In genomic region chr9:116403171-116403570, GRCh38 we compare ENCODE assay signal across 29 cellular contexts.
"Had no signal": no experiment of that assay in that cellular context is flagged by ENCODE, and none has a peak within 500 bp of the region (broad histone marks: within the 10 kb centered on the region; RNA-seq: fewer than 3 reads in every experiment).

No MANE protein-coding gene starts in this region.

- H3K36me3 Mint-ChIP-seq: natural killer cell; neural progenitor cell; stimulated activated effector memory CD8-positive, alpha-beta T cell treated with anti-CD3 and anti-CD28 coated beads, Interleukin-12 subunit alpha, Interleukin-12 subunit beta, amount 100 ng/mL, for 72 hours; stimulated activated naive B cell treated with anti-CD40 and anti-IgM and Interleukin-4, amounts not matched to agents 10 μg/mL and 1 μg/mL and 100 μg/mL, for 72 hours had no signal

- H3K27ac Mint-ChIP-seq: naive thymus-derived CD4-positive, alpha-beta T cell; natural killer cell; nephron; neural progenitor cell; progenitor cell of endocrine pancreas; stimulated activated effector memory CD8-positive, alpha-beta T cell treated with anti-CD3 and anti-CD28 coated beads, Interleukin-12 subunit alpha, Interleukin-12 subunit beta, amount 100 ng/mL, for 72 hours; stimulated activated naive B cell treated with anti-CD40 and anti-IgM and Interleukin-4, amounts not matched to agents 10 μg/mL and 1 μg/mL and 100 μg/mL, for 72 hours; stimulated activated naive CD8-positive, alpha-beta T cell treated with anti-CD3 and anti-CD28 coated beads, Interleukin-15, Interleukin-2, amounts not matched to agents 100 ng/mL and 50 ng/mL, for 24 hours; type B pancreatic cell had no signal

- H3K4me3 Mint-ChIP-seq: naive thymus-derived CD4-positive, alpha-beta T cell; natural killer cell; nephron; neural progenitor cell; stimulated activated effector memory CD8-positive, alpha-beta T cell treated with anti-CD3 and anti-CD28 coated beads, Interleukin-12 subunit alpha, Interleukin-12 subunit beta, amount 100 ng/mL, for 72 hours; stimulated activated naive B cell treated with anti-CD40 and anti-IgM and Interleukin-4, amounts not matched to agents 10 μg/mL and 1 μg/mL and 100 μg/mL, for 72 hours; stimulated activated naive CD8-positive, alpha-beta T cell treated with anti-CD3 and anti-CD28 coated beads, Interleukin-15, Interleukin-2, amounts not matched to agents 100 ng/mL and 50 ng/mL, for 24 hours; type B pancreatic cell had no signal

- H3K27me3 Mint-ChIP-seq: naive thymus-derived CD4-positive, alpha-beta T cell; progenitor cell of endocrine pancreas; stimulated activated naive B cell treated with anti-CD40 and anti-IgM and Interleukin-4, amounts not matched to agents 10 μg/mL and 1 μg/mL and 100 μg/mL, for 72 hours; stimulated activated naive CD8-positive, alpha-beta T cell treated with anti-CD3 and anti-CD28 coated beads, Interleukin-15, Interleukin-2, amounts not matched to agents 100 ng/mL and 50 ng/mL, for 24 hours; type B pancreatic cell had no signal

- H3K4me3 ChIP-seq: neural progenitor cell, ovary, psoas muscle, right lobe of liver, sigmoid colon, stomach, thoracic aorta, thyroid gland, tibial nerve, upper lobe of right lung, uterus had no signal

- H3K4me1 Mint-ChIP-seq: naive thymus-derived CD4-positive, alpha-beta T cell; natural killer cell; nephron; neural progenitor cell had no signal

- DNase-seq: naive thymus-derived CD4-positive, alpha-beta T cell; natural killer cell; occipital lobe; ovary; posterior cingulate gyrus; psoas muscle; right cardiac atrium; right lobe of liver; sigmoid colon; small intestine; stimulated activated CD4-positive, alpha-beta T cell treated with anti-CD3 and anti-CD28 coated beads, Interleukin-15, amount 100 ng/mL, for 24 hours; stimulated activated CD4-positive, alpha-beta T cell treated with anti-CD3 and anti-CD28 coated beads, Interleukin-2, amount 100 ng/mL, for 24 hours; stimulated activated CD4-positive, alpha-beta T cell treated with anti-CD3 and anti-CD28 coated beads, Interleukin-2, amount 100 ng/mL, for 48 hours; stimulated activated CD4-positive, alpha-beta T cell treated with anti-CD3 and anti-CD28 coated beads, Interleukin-4, amount 100 ng/mL, for 24 hours; stimulated activated naive B cell treated with anti-CD40 and anti-IgM and Interleukin-4, amounts not matched to agents 10 μg/mL and 1 μg/mL and 100 μg/mL, for 72 hours; stimulated activated naive CD4-positive, alpha-beta T cell treated with Interleukin-2 at 50 U/mL for 16 hours; stomach; thyroid gland; upper lobe of right lung; uterus had no signal

- H3K9ac ChIP-seq: neural progenitor cell, parathyroid adenoma had no signal

- H3K9me3 Mint-ChIP-seq: naive thymus-derived CD4-positive, alpha-beta T cell; nephron; neural progenitor cell; stimulated activated effector memory CD8-positive, alpha-beta T cell treated with anti-CD3 and anti-CD28 coated beads, Interleukin-12 subunit alpha, Interleukin-12 subunit beta, amount 100 ng/mL, for 72 hours; stimulated activated naive CD8-positive, alpha-beta T cell treated with anti-CD3 and anti-CD28 coated beads, Interleukin-15, Interleukin-2, amounts not matched to agents 100 ng/mL and 50 ng/mL, for 24 hours; type B pancreatic cell had no signal

- H3K36me3 ChIP-seq: neural progenitor cell, ovary, right lobe of liver, sigmoid colon, stomach, thoracic aorta, thyroid gland, tibial nerve, upper lobe of right lung, uterus had no signal

- H3K27ac ChIP-seq: neural progenitor cell, ovary, parathyroid adenoma, psoas muscle, right lobe of liver, sigmoid colon, stomach, thoracic aorta, thyroid gland, tibial nerve, upper lobe of right lung, uterus had no signal

- H3K9me3 ChIP-seq: ovary, psoas muscle, right lobe of liver, sigmoid colon, stomach, thoracic aorta, thyroid gland, tibial nerve, upper lobe of right lung, uterus had no signal

- ATAC-seq: naive thymus-derived CD4-positive, alpha-beta T cell; natural killer cell; psoas muscle; right cardiac atrium; right lobe of liver; stimulated activated effector memory CD8-positive, alpha-beta T cell treated with anti-CD3 and anti-CD28 coated beads, Interleukin-12 subunit alpha, Interleukin-12 subunit beta, amount 100 ng/mL, for 72 hours; stimulated activated naive B cell treated with anti-CD40 and anti-IgM and Interleukin-4, amounts not matched to agents 10 μg/mL and 1 μg/mL and 100 μg/mL, for 72 hours; upper lobe of right lung had no signal
